9 cellular contexts compared by ENCODE assay signal in the genomic region with DNA sequence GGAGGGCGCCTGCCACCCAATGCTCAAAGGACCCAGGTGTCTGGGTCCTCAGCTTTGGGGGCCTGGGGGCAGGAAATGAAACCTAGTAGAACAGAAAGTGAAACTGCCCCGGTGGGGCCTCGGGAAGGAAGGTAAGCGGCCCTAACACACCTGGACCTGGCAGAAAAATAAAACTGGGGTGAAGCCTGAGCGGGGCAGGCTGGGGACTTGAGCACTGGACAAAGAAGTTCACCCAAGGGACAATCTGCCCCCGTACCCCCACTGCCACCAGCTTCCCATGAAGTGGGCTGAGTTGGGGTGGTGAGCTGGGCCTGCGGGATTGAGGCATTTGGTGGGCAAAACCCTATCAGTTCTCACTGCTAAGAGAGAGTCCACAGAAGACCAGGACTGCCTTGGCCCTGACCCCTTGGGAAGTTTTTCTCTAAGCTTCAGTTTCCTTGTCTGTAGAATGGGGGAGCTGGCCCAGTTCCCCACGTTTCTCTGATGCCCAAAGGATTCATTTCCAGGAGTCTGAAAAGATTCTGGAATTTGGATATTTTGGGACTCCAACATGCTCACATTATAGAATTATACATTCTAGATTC. TPM values are rescaled to one million over a fixed set of nuclear protein-coding genes. Genes with fewer than 3 reads are reported as not detected.
DNase-seq lines count a peak whose midpoint lies in the region; ATAC-seq and TF ChIP-seq lines count a peak whose summit lies in the region.
"Had no signal": no experiment of that assay in that cellular context is flagged by ENCODE, and none has a peak within 500 bp of the region (broad histone marks: within the 10 kb centered on the region; RNA-seq: fewer than 3 reads in every experiment).

No MANE protein-coding gene starts in this region.

- peaks cover 2% of the 10 kb centered on the region for H3K36me3 Mint-ChIP-seq in T-helper 17 cell (ENCODE audit: low read depth)
- peaks cover 0 to 38% (median 0%) of the 10 kb centered on the region in 5 donors for H3K36me3 Mint-ChIP-seq in naive thymus-derived CD4-positive, alpha-beta T cell

- peak; percentile 57 for ATAC-seq in T-helper 17 cell
- ATAC-seq in naive thymus-derived CD4-positive, alpha-beta T cell: peak; percentile 68

- peaks cover 29% of the 10 kb centered on the region in 2 donors for H3K4me1 ChIP-seq in naive thymus-derived CD4-positive, alpha-beta T cell (ENCODE audit: control insufficient read depth in 2 of 2, insufficient read depth in 2 of 2, low read length in 2 of 2)
- H3K4me1 ChIP-seq in vagina: peaks cover 34% of the 10 kb centered on the region

- H3K9me3 Mint-ChIP-seq in naive thymus-derived CD4-positive, alpha-beta T cell: no peaks in the 10 kb centered on the region

- DNase-seq in DMS 273 (lab: John Stamatoyannopoulos, UW; ENCODE audit: unreplicated experiment) (peak; percentile 69), DMS 273 treated with DMSO at 0.1 percent for 48 hours (lab: John Stamatoyannopoulos, UW) (no peak), T-helper 17 cell (peak in 1 of 3 donors; percentile 41), dorsolateral prefrontal cortex (no peak), vagina (ENCODE audit: extremely low spot score in 2 of 2) (no peak), COR-L47 (lab: John Stamatoyannopoulos, UW) (no peak), NCI-H2196 (lab: John Stamatoyannopoulos, UW; ENCODE audit: unreplicated experiment) (no peak)
- peak in 7 of 9 donors; percentile 55 to 84 (median 79) for DNase-seq in naive thymus-derived CD4-positive, alpha-beta T cell

- H3K27ac ChIP-seq in dorsolateral prefrontal cortex (peak overlapping the region in 54 of 59 donors; percentile 20 to 95 (median 81)), vagina (peak overlapping the region; percentile 96)
- peak overlapping the region; percentile 98 for H3K27ac ChIP-seq in naive thymus-derived CD4-positive, alpha-beta T cell (ENCODE audit: low read depth, low read length)
- H3K27ac ChIP-seq: 22Rv1 had no signal

- intact Hi-C loops in dorsolateral prefrontal cortex (cut with DNase I) (no loop called here), vagina (cut with DNase I) (no loop called here)
- intact Hi-C loops in naive thymus-derived CD4-positive, alpha-beta T cell (cut with micrococcal nuclease): loop anchor here (1.0 to 10.0 kb wide), 14 partner anchors 10 to 770 kb away; a partner anchor contains a TSS

- no peak for TF ChIP-seq POLR2A in vagina (IDR thresholded peaks at IDR 0.05)

- H3K4me1 Mint-ChIP-seq in T-helper 17 cell: peaks cover 43% of the 10 kb centered on the region
- peaks cover 23 to 58% (median 51%) of the 10 kb centered on the region in 7 donors for H3K4me1 Mint-ChIP-seq in naive thymus-derived CD4-positive, alpha-beta T cell

- H3K36me3 ChIP-seq in naive thymus-derived CD4-positive, alpha-beta T cell (ENCODE audit: control insufficient read depth in 2 of 3, insufficient read depth in 3 of 3, low read length in 3 of 3): peaks cover 0 to 36% (median 4%) of the 10 kb centered on the region in 3 experiments
- peaks cover 0 to 7% of the 10 kb centered on the region in 2 donors for H3K36me3 ChIP-seq in vagina

- POLR2A ChIA-PET in naive thymus-derived CD4-positive, alpha-beta T cell (lab: Charles Lee): interaction anchor here (0.6 to 3.4 kb wide), 21 partner anchors 9 to 1057 kb away, joined by 3 to 21 read pairs (median 4); a partner anchor contains a TSS

- CTCF ChIA-PET in naive thymus-derived CD4-positive, alpha-beta T cell (lab: Charles Lee): interaction anchor here (0.6 to 3.7 kb wide), 5 partner anchors 11 to 1468 kb away, joined by 3 to 22 read pairs (median 6); no protein-coding TSS in a partner anchor

- no peak for TF ChIP-seq CTCF in dorsolateral prefrontal cortex (IDR thresholded peaks at IDR 0.05 in 54 of 56, conservative IDR thresholded peaks at IDR 0.05 in 2 of 56; ENCODE audit: low read depth in 1 of 56, partially characterized antibody in 56 of 56)
- TF ChIP-seq CTCF in vagina (IDR thresholded peaks at IDR 0.05): no peak

- no peaks in the 10 kb centered on the region for H3K27me3 ChIP-seq in dorsolateral prefrontal cortex
- H3K27me3 ChIP-seq in naive thymus-derived CD4-positive, alpha-beta T cell (ENCODE audit: control insufficient read depth in 2 of 2, insufficient read depth in 2 of 2, low read length in 2 of 2): no peaks in the 10 kb centered on the region
- H3K27me3 ChIP-seq in vagina: no peaks in the 10 kb centered on the region

- H3K4me3 Mint-ChIP-seq in T-helper 17 cell: peak overlapping the region; percentile 97
- H3K4me3 Mint-ChIP-seq in naive thymus-derived CD4-positive, alpha-beta T cell: peak overlapping the region; percentile 89 to 98 (median 96)

- H3K27ac Mint-ChIP-seq in T-helper 17 cell: peak overlapping the region; percentile 94
- H3K27ac Mint-ChIP-seq in naive thymus-derived CD4-positive, alpha-beta T cell: peak overlapping the region; percentile 93 to 99 (median 97)

- no peaks in the 10 kb centered on the region for H3K27me3 Mint-ChIP-seq in T-helper 17 cell
- H3K27me3 Mint-ChIP-seq in naive thymus-derived CD4-positive, alpha-beta T cell: no peaks in the 10 kb centered on the region

- no peaks in the 10 kb centered on the region for H3K9me3 ChIP-seq in T-helper 17 cell (ENCODE audit: control insufficient read depth, low read length, poor library complexity, severe bottlenecking)
- no peaks in the 10 kb centered on the region for H3K9me3 ChIP-seq in naive thymus-derived CD4-positive, alpha-beta T cell (ENCODE audit: control insufficient read depth in 2 of 3, low read length in 3 of 3)
- H3K9me3 ChIP-seq in vagina: no peaks in the 10 kb centered on the region

- peak overlapping the region; percentile 42 to 89 (median 72) for H3K4me3 ChIP-seq in dorsolateral prefrontal cortex
- H3K4me3 ChIP-seq in naive thymus-derived CD4-positive, alpha-beta T cell (ENCODE audit: low read length): peak overlapping the region; percentile 97
- H3K4me3 ChIP-seq in vagina: peak overlapping the region; percentile 80 to 92

RNA-seq across cellular contexts. Expression of a gene that starts 2.3 kb away (rescaled TPM):
- 100 to 1,000 TPM; 112 to 122 TPM for total RNA-seq in T-helper 17 cell
- total RNA-seq in dorsolateral prefrontal cortex: 10 to 100 TPM in 104 of 120 experiments, 1 to 10 TPM in 16; 6.8 to 37.3 (median 13.5) TPM
- total RNA-seq in naive thymus-derived CD4-positive, alpha-beta T cell: 100 to 1,000 TPM; 120 to 181 (median 123) TPM
- polyA plus RNA-seq in naive thymus-derived CD4-positive, alpha-beta T cell: 100 to 1,000 TPM in 1 of 2 donors, 10 to 100 TPM in 1; 39.5 to 105 TPM
- 49.4 TPM for total RNA-seq in vagina

RNA-seq across cellular contexts. Expression of a gene that starts 31.2 kb away (rescaled TPM):
- 10 to 100 TPM; 22.5 to 23.3 TPM for total RNA-seq in T-helper 17 cell
- total RNA-seq in dorsolateral prefrontal cortex: 10 to 100 TPM; 18.2 to 45.4 (median 30.5) TPM
- total RNA-seq in naive thymus-derived CD4-positive, alpha-beta T cell: 10 to 100 TPM; 17.5 to 29.8 (median 21.2) TPM
- 1 to 10 TPM; 1.8 to 6.8 TPM for polyA plus RNA-seq in naive thymus-derived CD4-positive, alpha-beta T cell
- 14.7 TPM for total RNA-seq in vagina

RNA-seq across cellular contexts. Expression of a gene that starts 31.6 kb away (rescaled TPM):
- total RNA-seq in T-helper 17 cell (100 to 1,000 TPM; 108 to 145 TPM), dorsolateral prefrontal cortex (100 to 1,000 TPM in 19 of 120 experiments, 10 to 100 TPM in 101; 69.7 to 119 (median 86.8) TPM), vagina (85.0 TPM)
- total RNA-seq in naive thymus-derived CD4-positive, alpha-beta T cell: 100 to 1,000 TPM in 2 of 5 experiments, 10 to 100 TPM in 3; 81.3 to 120 (median 90.4) TPM
- 10 to 100 TPM; 16.2 to 30.9 TPM for polyA plus RNA-seq in naive thymus-derived CD4-positive, alpha-beta T cell

RNA-seq across cellular contexts. Expression of a gene that starts 53.6 kb away (rescaled TPM):
- not detected for total RNA-seq in T-helper 17 cell
- 10 to 100 TPM; 57.1 to 95.2 (median 76.6) TPM for total RNA-seq in dorsolateral prefrontal cortex
- total RNA-seq in naive thymus-derived CD4-positive, alpha-beta T cell: 1 to 10 TPM in 1 of 5 experiments, under 1 TPM in 3, not detected in 1; 0.11 to 1.3 (median 0.34) TPM
- polyA plus RNA-seq in naive thymus-derived CD4-positive, alpha-beta T cell: under 1 TPM in 1 of 2 donors, not detected in 1; 0.07 TPM
- 13.8 TPM for total RNA-seq in vagina

Comparison
In these comparisons a context has a peak if more than half of its experiments do, and no peak if none do; other contexts are left out.
1. DNase-seq: peak in DMS 273 (single experiment) and naive thymus-derived CD4-positive, alpha-beta T cell (7 of 9); none in DMS 273 treated with DMSO at 0.1 percent for 48 hours (single experiment), dorsolateral prefrontal cortex (0 of 10), vagina (0 of 2), COR-L47 (single experiment) and NCI-H2196 (single experiment).
2. intact Hi-C loops: an anchor here in naive thymus-derived CD4-positive, alpha-beta T cell (1.0 to 10.0 kb wide); none called in dorsolateral prefrontal cortex and vagina.
3. Peak in every context shown above with its lines, with median percentiles within 50 percentile points of each other: H3K27ac ChIP-seq and H3K4me3 ChIP-seq.